In the genomic region with DNA sequence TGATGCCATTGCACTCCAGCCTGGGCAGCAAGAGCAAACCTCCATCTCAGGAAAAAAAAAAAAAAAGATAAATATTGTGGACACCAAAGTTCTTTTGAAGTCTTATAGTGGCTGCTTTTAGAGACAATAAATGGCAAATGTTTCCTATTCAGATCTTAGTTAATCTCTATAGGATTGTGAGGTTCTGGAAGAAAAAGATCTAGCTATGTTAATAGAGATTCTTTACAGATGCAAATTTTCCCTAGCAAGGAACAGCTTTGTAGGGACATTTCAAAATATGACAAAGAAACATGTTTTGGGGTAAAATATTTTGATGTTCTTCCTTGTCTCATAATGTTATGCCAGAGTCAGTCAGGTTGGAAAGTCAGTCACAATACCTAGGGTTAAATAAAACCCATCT, we compare ENCODE assay signal across 1 cellular context.
TF ChIP-seq lines count a peak whose summit lies in the region.

No MANE protein-coding gene starts in this region.

TF ChIP-seq in K562, 482 proteins besides CTCF, POLR2A, EP300 and RAD21 (continued from another document):
- TF ChIP-seq, protein P1, sequence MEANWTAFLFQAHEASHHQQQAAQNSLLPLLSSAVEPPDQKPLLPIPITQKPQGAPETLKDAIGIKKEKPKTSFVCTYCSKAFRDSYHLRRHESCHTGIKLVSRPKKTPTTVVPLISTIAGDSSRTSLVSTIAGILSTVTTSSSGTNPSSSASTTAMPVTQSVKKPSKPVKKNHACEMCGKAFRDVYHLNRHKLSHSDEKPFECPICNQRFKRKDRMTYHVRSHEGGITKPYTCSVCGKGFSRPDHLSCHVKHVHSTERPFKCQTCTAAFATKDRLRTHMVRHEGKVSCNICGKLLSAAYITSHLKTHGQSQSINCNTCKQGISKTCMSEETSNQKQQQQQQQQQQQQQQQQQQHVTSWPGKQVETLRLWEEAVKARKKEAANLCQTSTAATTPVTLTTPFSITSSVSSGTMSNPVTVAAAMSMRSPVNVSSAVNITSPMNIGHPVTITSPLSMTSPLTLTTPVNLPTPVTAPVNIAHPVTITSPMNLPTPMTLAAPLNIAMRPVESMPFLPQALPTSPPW (CRISPR knock-in tag; IDR thresholded peaks at IDR 0.05) = no peak
- no peak for TF ChIP-seq SAFB (IDR thresholded peaks at IDR 0.05; ENCODE audit: borderline replicate concordance, low read depth, low read length)
- TF ChIP-seq, protein P2, sequence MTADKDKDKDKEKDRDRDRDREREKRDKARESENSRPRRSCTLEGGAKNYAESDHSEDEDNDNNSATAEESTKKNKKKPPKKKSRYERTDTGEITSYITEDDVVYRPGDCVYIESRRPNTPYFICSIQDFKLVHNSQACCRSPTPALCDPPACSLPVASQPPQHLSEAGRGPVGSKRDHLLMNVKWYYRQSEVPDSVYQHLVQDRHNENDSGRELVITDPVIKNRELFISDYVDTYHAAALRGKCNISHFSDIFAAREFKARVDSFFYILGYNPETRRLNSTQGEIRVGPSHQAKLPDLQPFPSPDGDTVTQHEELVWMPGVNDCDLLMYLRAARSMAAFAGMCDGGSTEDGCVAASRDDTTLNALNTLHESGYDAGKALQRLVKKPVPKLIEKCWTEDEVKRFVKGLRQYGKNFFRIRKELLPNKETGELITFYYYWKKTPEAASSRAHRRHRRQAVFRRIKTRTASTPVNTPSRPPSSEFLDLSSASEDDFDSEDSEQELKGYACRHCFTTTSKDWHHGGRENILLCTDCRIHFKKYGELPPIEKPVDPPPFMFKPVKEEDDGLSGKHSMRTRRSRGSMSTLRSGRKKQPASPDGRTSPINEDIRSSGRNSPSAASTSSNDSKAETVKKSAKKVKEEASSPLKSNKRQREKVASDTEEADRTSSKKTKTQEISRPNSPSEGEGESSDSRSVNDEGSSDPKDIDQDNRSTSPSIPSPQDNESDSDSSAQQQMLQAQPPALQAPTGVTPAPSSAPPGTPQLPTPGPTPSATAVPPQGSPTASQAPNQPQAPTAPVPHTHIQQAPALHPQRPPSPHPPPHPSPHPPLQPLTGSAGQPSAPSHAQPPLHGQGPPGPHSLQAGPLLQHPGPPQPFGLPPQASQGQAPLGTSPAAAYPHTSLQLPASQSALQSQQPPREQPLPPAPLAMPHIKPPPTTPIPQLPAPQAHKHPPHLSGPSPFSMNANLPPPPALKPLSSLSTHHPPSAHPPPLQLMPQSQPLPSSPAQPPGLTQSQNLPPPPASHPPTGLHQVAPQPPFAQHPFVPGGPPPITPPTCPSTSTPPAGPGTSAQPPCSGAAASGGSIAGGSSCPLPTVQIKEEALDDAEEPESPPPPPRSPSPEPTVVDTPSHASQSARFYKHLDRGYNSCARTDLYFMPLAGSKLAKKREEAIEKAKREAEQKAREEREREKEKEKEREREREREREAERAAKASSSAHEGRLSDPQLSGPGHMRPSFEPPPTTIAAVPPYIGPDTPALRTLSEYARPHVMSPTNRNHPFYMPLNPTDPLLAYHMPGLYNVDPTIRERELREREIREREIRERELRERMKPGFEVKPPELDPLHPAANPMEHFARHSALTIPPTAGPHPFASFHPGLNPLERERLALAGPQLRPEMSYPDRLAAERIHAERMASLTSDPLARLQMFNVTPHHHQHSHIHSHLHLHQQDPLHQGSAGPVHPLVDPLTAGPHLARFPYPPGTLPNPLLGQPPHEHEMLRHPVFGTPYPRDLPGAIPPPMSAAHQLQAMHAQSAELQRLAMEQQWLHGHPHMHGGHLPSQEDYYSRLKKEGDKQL (CRISPR knock-in tag; IDR thresholded peaks at IDR 0.05; ENCODE audit: borderline replicate concordance) = no peak
- no peak for TF ChIP-seq RCOR1 (IDR thresholded peaks at IDR 0.05; ENCODE audit: borderline replicate concordance in 1 of 2, low read depth in 2 of 2, low read length in 2 of 2)
- TF ChIP-seq, protein P3, sequence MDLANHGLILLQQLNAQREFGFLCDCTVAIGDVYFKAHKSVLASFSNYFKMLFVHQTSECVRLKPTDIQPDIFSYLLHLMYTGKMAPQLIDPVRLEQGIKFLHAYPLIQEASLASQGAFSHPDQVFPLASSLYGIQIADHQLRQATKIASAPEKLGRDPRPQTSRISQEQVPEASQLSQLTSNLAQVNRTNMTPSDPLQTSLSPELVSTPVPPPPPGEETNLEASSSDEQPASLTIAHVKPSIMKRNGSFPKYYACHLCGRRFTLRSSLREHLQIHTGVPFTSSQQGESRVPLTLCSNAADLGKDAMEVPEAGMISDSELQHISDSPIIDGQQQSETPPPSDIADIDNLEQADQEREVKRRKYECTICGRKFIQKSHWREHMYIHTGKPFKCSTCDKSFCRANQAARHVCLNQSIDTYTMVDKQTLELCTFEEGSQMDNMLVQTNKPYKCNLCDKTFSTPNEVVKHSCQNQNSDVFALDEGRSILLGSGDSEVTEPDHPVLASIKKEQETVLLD (IDR thresholded peaks at IDR 0.05) = no peak
- TF ChIP-seq, protein P4, sequence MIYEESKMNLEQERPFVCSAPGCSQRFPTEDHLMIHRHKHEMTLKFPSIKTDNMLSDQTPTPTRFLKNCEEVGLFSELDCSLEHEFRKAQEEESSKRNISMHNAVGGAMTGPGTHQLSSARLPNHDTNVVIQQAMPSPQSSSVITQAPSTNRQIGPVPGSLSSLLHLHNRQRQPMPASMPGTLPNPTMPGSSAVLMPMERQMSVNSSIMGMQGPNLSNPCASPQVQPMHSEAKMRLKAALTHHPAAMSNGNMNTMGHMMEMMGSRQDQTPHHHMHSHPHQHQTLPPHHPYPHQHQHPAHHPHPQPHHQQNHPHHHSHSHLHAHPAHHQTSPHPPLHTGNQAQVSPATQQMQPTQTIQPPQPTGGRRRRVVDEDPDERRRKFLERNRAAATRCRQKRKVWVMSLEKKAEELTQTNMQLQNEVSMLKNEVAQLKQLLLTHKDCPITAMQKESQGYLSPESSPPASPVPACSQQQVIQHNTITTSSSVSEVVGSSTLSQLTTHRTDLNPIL (CRISPR knock-in tag; IDR thresholded peaks at IDR 0.05) = no peak
- TF ChIP-seq, protein P5, sequence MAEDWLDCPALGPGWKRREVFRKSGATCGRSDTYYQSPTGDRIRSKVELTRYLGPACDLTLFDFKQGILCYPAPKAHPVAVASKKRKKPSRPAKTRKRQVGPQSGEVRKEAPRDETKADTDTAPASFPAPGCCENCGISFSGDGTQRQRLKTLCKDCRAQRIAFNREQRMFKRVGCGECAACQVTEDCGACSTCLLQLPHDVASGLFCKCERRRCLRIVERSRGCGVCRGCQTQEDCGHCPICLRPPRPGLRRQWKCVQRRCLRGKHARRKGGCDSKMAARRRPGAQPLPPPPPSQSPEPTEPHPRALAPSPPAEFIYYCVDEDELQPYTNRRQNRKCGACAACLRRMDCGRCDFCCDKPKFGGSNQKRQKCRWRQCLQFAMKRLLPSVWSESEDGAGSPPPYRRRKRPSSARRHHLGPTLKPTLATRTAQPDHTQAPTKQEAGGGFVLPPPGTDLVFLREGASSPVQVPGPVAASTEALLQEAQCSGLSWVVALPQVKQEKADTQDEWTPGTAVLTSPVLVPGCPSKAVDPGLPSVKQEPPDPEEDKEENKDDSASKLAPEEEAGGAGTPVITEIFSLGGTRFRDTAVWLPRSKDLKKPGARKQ (CRISPR knock-in tag; IDR thresholded peaks at IDR 0.05) = no peak
- TF ChIP-seq ZNF324 (CRISPR knock-in tag; IDR thresholded peaks at IDR 0.05) = no peak
- no peak for TF ChIP-seq TSC22D4 (tag; IDR thresholded peaks at IDR 0.05)
- TF ChIP-seq, protein P6, sequence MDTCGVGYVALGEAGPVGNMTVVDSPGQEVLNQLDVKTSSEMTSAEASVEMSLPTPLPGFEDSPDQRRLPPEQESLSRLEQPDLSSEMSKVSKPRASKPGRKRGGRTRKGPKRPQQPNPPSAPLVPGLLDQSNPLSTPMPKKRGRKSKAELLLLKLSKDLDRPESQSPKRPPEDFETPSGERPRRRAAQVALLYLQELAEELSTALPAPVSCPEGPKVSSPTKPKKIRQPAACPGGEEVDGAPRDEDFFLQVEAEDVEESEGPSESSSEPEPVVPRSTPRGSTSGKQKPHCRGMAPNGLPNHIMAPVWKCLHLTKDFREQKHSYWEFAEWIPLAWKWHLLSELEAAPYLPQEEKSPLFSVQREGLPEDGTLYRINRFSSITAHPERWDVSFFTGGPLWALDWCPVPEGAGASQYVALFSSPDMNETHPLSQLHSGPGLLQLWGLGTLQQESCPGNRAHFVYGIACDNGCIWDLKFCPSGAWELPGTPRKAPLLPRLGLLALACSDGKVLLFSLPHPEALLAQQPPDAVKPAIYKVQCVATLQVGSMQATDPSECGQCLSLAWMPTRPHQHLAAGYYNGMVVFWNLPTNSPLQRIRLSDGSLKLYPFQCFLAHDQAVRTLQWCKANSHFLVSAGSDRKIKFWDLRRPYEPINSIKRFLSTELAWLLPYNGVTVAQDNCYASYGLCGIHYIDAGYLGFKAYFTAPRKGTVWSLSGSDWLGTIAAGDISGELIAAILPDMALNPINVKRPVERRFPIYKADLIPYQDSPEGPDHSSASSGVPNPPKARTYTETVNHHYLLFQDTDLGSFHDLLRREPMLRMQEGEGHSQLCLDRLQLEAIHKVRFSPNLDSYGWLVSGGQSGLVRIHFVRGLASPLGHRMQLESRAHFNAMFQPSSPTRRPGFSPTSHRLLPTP (IDR thresholded peaks at IDR 0.05; ENCODE audit: borderline replicate concordance, extremely low read depth, insufficient read length) = no peak
